Comparison of ENCODE assay signal across 8 cellular contexts in the genomic region with DNA sequence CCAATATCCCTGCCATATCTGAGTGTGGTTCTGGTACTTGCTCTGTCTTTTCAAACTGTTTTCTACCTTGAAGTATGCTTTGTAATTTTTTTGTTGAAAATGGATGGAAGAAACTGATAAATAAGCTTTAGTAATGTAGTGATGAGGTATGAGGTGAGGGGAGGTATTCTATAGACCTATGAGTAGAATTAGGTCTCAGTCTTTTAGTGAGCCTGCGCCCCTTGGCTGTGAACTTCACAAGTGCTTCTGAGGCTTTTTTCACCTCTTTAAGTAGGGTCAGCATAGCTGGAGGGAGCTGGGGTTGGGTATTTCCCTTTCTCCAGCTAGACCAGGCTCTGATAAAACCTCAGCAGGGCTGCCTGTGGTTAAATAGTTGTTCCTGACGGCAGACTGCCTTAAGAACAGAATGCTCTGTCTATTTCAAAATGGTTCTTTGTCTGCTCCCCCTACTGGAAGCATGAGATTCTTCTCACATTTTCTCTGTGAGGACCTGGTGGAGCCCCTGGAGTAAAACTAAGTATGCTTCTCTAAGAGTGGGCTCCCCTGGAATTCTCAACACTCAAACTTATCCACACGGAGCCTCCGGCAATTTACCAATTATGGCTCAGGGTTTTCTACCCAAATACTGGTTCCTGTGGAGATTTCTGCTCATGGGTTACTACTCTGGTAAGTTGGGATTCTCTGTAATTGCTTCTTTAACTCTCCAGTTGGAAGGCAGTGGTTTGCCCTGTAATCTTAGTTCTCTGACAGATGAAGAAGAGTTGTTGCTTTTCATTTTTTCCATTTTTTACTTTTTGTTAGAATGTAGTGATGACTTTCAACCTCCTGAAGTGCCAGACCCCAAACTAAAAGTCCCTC. TPM values are rescaled to one million over a fixed set of nuclear protein-coding genes. Genes with fewer than 3 reads are reported as not detected.
DNase-seq lines count a peak whose midpoint lies in the region; ATAC-seq and TF ChIP-seq lines count a peak whose summit lies in the region.

No MANE protein-coding gene starts in this region.

- H3K79me2 ChIP-seq in Karpas-422 (ENCODE audit: low read length) (no peaks in the 10 kb centered on the region), smooth muscle cell (ENCODE audit: low read depth) (no peaks in the 10 kb centered on the region)

- peak; percentile 83 for TF ChIP-seq CTCF in VCaP (conservative IDR thresholded peaks at IDR 0.05)
- TF ChIP-seq CTCF in heart right ventricle (IDR thresholded peaks at IDR 0.05) = peak; percentile 20 to 69 (median 55)
- peak; percentile 57 for TF ChIP-seq CTCF in smooth muscle cell (IDR thresholded peaks at IDR 0.05; ENCODE audit: borderline replicate concordance, insufficient read depth, poor library complexity, severe bottlenecking)

- intact Hi-C loops in heart right ventricle (cut with DNase I) = loop anchor here in 8 of 10 donors (2.0 to 10.0 kb wide), 6 partner anchors 132 to 355 kb away; no protein-coding TSS in a partner anchor

- no peaks in the 10 kb centered on the region for H3F3A ChIP-seq in smooth muscle cell (ENCODE audit: low read depth)

- H3K36me3 ChIP-seq in Karpas-422 (ENCODE audit: insufficient read depth, low read length) = no peaks in the 10 kb centered on the region
- H3K36me3 ChIP-seq in heart right ventricle = no peaks in the 10 kb centered on the region
- H3K36me3 ChIP-seq in smooth muscle cell (ENCODE audit: low read depth) = no peaks in the 10 kb centered on the region

- ATAC-seq in heart right ventricle = peak in 4 of 8 donors; percentile 31 to 62 (median 40)
- ATAC-seq in HG02938 (IDR thresholded peaks at IDR 0.05; ENCODE audit: unreplicated experiment) = no peak

- peak; percentile 33 for DNase-seq in DMS153 treated with DMSO at 0.1 percent for 48 hours (lab: John Stamatoyannopoulos, UW; ENCODE audit: unreplicated experiment)
- peak; percentile 70 for DNase-seq in Karpas-422
- no peak for DNase-seq in heart right ventricle
- no peak for DNase-seq in smooth muscle cell (lab: John Stamatoyannopoulos, UW; ENCODE audit: unreplicated experiment)
- DNase-seq in middle frontal gyrus (ENCODE audit: extremely low spot score, low spot score) = no peak
- no peak for DNase-seq in T-helper 9 cell

- H4K20me1 ChIP-seq in Karpas-422 (ENCODE audit: insufficient read depth, low read depth, low read length) (no peaks in the 10 kb centered on the region), smooth muscle cell (ENCODE audit: low read depth) (no peaks in the 10 kb centered on the region)

- H3K4me2 ChIP-seq in Karpas-422 (ENCODE audit: low read depth, low read length, poor library complexity, severe bottlenecking) (no peak overlapping the region), smooth muscle cell (peak overlapping the region; percentile 10)

- H3K9me2 ChIP-seq in Karpas-422 (replicated peaks; ENCODE audit: insufficient read depth, low read length) = no peaks in the 10 kb centered on the region

- H3K4me1 ChIP-seq in Karpas-422 (ENCODE audit: low read length) (peaks cover 3% of the 10 kb centered on the region; the same call in 1 of the 2 replicates), heart right ventricle (peaks cover 0 to 5% (median 0%) of the 10 kb centered on the region in 9 donors), smooth muscle cell (ENCODE audit: low read depth) (no peaks in the 10 kb centered on the region)

- H2AFZ ChIP-seq in Karpas-422 (ENCODE audit: low read length) = no peak overlapping the region
- H2AFZ ChIP-seq in smooth muscle cell (ENCODE audit: low read depth) = peak overlapping the region; percentile 35

- H3K9ac ChIP-seq in Karpas-422 (ENCODE audit: low read length) = no peak overlapping the region
- no peak overlapping the region for H3K9ac ChIP-seq in smooth muscle cell (ENCODE audit: low read depth)

- H3K27me3 ChIP-seq in Karpas-422 (ENCODE audit: low read length) = no peaks in the 10 kb centered on the region
- peaks cover 0 to 36% (median 28%) of the 10 kb centered on the region in 7 donors for H3K27me3 ChIP-seq in heart right ventricle
- H3K27me3 ChIP-seq in smooth muscle cell (ENCODE audit: low read depth) = no peaks in the 10 kb centered on the region

- H3K4me3 ChIP-seq in Karpas-422 (ENCODE audit: low read length) (no peak overlapping the region), heart right ventricle (no peak overlapping the region), smooth muscle cell (no peak overlapping the region)

- H3K9me3 ChIP-seq in Karpas-422 (ENCODE audit: low read length) (no peaks in the 10 kb centered on the region), heart right ventricle (peaks cover 0 to 15% (median 4%) of the 10 kb centered on the region in 11 donors), smooth muscle cell (replicated peaks; ENCODE audit: low read depth) (no peaks in the 10 kb centered on the region)

- H3K27ac ChIP-seq in Karpas-422 (ENCODE audit: low read length) (no peak overlapping the region), VCaP (no peak overlapping the region), heart right ventricle (no peak overlapping the region), smooth muscle cell (ENCODE audit: low read depth) (peak overlapping the region; percentile 25)

- WGBS in heart right ventricle, 2 donors = 34% methylated on average over 4 of the region's 4 CpGs
- WGBS in smooth muscle cell (ENCODE audit: low lambda C conversion rate) = 31% methylated on average over 4 of the region's 4 CpGs

RNA-seq across cellular contexts. Expression of gene KRT5, which starts 13.1 kb away (rescaled TPM):
- total RNA-seq in Karpas-422 (2014; rRNA removed; shearing (Covaris generic); ENCODE audit: low replicate concordance) = not detected in 2 replicates
- total RNA-seq in heart right ventricle (1 to 10 TPM in 1 of 10 donors, under 1 TPM in 2, not detected in 7; 0.25 to 1.5 (median 0.45) TPM), smooth muscle cell (152 and 209 TPM in 2 replicates)
- polyA plus RNA-seq in heart right ventricle (under 1 TPM in 1 of 2 donors, not detected in 1; 0.90 TPM), smooth muscle cell (67.2 and 198 TPM in 2 replicates)

RNA-seq across cellular contexts. Expression of gene KRT6A, which starts 14.0 kb away (rescaled TPM):
- total RNA-seq in Karpas-422 (2014; rRNA removed; shearing (Covaris generic); ENCODE audit: low replicate concordance) = not detected in 2 replicates
- total RNA-seq in heart right ventricle (under 1 TPM in 1 of 10 donors, not detected in 9; 0.21 TPM), smooth muscle cell (985 and 1,128 TPM in 2 replicates)
- polyA plus RNA-seq in heart right ventricle (1 to 10 TPM in 1 of 2 donors, not detected in 1; 1.1 TPM), smooth muscle cell (460 and 992 TPM in 2 replicates)

RNA-seq across cellular contexts. Expression of gene KRT6C, which starts 33.5 kb away (rescaled TPM):
- not detected in 2 replicates for total RNA-seq in Karpas-422 (2014; rRNA removed; shearing (Covaris generic); ENCODE audit: low replicate concordance)
- total RNA-seq in heart right ventricle (not detected), smooth muscle cell (30.2 and 32.6 TPM in 2 replicates)
- polyA plus RNA-seq in heart right ventricle (under 1 TPM in 1 of 2 donors, not detected in 1; 0.06 TPM), smooth muscle cell (22.0 and 26.5 TPM in 2 replicates)

RNA-seq across cellular contexts. Expression of gene KRT71, which starts 45.9 kb away (rescaled TPM):
- total RNA-seq in Karpas-422 (2014; rRNA removed; shearing (Covaris generic); ENCODE audit: low replicate concordance) = not detected in 2 replicates
- total RNA-seq in heart right ventricle = not detected
- polyA plus RNA-seq in heart right ventricle = not detected
- not detected in 2 replicates for total RNA-seq in smooth muscle cell
- polyA plus RNA-seq in smooth muscle cell = not detected in 2 replicates

RNA-seq across cellular contexts. Expression of gene KRT6B, which starts 55.1 kb away (rescaled TPM):
- not detected in 2 replicates for total RNA-seq in Karpas-422 (2014; rRNA removed; shearing (Covaris generic); ENCODE audit: low replicate concordance)
- not detected for total RNA-seq in heart right ventricle
- under 1 TPM in 1 of 2 donors, not detected in 1; 0.06 TPM for polyA plus RNA-seq in heart right ventricle
- 279 and 336 TPM in 2 replicates for total RNA-seq in smooth muscle cell
- 248 and 250 TPM in 2 replicates for polyA plus RNA-seq in smooth muscle cell

Comparison
In these comparisons a context has a peak if more than half of its experiments do, and no peak if none do; other contexts are left out.
1. DNase-seq: peak in DMS153 treated with DMSO at 0.1 percent for 48 hours (single experiment) and Karpas-422 (single experiment); none in heart right ventricle (0 of 2), smooth muscle cell (single experiment), middle frontal gyrus (single experiment) and T-helper 9 cell (single experiment).
2. RNA of gene KRT5, which starts 13.1 kb away (total RNA-seq): 152 to 209 TPM in smooth muscle cell; not detected in Karpas-422 and 0.25 to 1.5 TPM in heart right ventricle; every median in the first group is over 10 times any median in the second.
3. RNA of gene KRT6A, which starts 14.0 kb away (total RNA-seq): 985 to 1,128 TPM in smooth muscle cell; not detected in Karpas-422 and 0.21 TPM in heart right ventricle; every median in the first group is over 100 times any median in the second.
4. RNA of gene KRT6C, which starts 33.5 kb away (total RNA-seq): 30.2 to 32.6 TPM in smooth muscle cell; not detected in Karpas-422 and not detected in heart right ventricle; every median in the first group is over 10 times any median in the second.
5. Peak in every context shown above with its lines, with median percentiles within 50 percentile points of each other: CTCF ChIP-seq.